Comparison of ENCODE assay signal across 7 cellular contexts in genomic region chr1:162796617-162797289, GRCh38. TPM values are rescaled to one million over a fixed set of nuclear protein-coding genes. Genes with fewer than 3 reads are reported as not detected.
DNase-seq lines count a peak whose midpoint lies in the region; ATAC-seq and TF ChIP-seq lines count a peak whose summit lies in the region.
"Not testable (repeated sequence)": the region's sequence is repeated elsewhere in the genome, so short reads cannot be mapped to it uniquely, and the experiment has no call there.

No MANE protein-coding gene starts in this region.

- in situ Hi-C loops in mammary epithelial cell (cut with MboI; ENCODE audit: low sequenced_read_pairs in 2 of 2), result not testable (repeated sequence)

- peak overlapping the region; percentile 65 for H3K27ac Mint-ChIP-seq in activated CD4-positive, alpha-beta T cell treated with anti-CD3 and anti-CD28 coated beads for 36 hours
- peak overlapping the region; percentile 8 to 23 (median 15) for H3K27ac Mint-ChIP-seq in nephron

- DNase-seq in LNCaP clone FGC (ENCODE audit: low read depth) (peak; percentile 1), amniotic epithelial cell (ENCODE audit: low read depth) (peak; percentile 63), mammary epithelial cell (peak; percentile 3), fibroblast of mammary gland (ENCODE audit: low read depth) (peak; percentile 28)
- not testable (repeated sequence) for DNase-seq in activated CD4-positive, alpha-beta T cell treated with anti-CD3 and anti-CD28 coated beads for 36 hours; left lung

- H3K27me3 Mint-ChIP-seq in activated CD4-positive, alpha-beta T cell treated with anti-CD3 and anti-CD28 coated beads for 36 hours; nephron (ENCODE audit: low read depth): not testable (repeated sequence)

- 53% methylated on average over 4 of the region's 4 CpGs for WGBS in mammary epithelial cell (ENCODE audit: low coverage, missing lambda C conversion rate)

- H3K27me3 ChIP-seq in mammary epithelial cell (ENCODE audit: insufficient read depth, low read length); left lung: not testable (repeated sequence)

- peaks cover 19% of the 10 kb centered on the region for H3K4me1 Mint-ChIP-seq in activated CD4-positive, alpha-beta T cell treated with anti-CD3 and anti-CD28 coated beads for 36 hours
- peaks cover 11% of the 10 kb centered on the region for H3K4me1 Mint-ChIP-seq in nephron

- ATAC-seq in activated CD4-positive, alpha-beta T cell treated with anti-CD3 and anti-CD28 coated beads for 36 hours, result not testable (repeated sequence)
- ATAC-seq in left lung, result peak; percentile 12

- H3K36me3 Mint-ChIP-seq in activated CD4-positive, alpha-beta T cell treated with anti-CD3 and anti-CD28 coated beads for 36 hours (ENCODE audit: low read depth), result peaks cover 47% of the 10 kb centered on the region
- peaks cover 39% of the 10 kb centered on the region for H3K36me3 Mint-ChIP-seq in nephron (ENCODE audit: low read depth)

- TF ChIP-seq CTCF in LNCaP clone FGC (IDR thresholded peaks at IDR 0.05; ENCODE audit: control insufficient read depth, extremely low read depth, insufficient read depth); mammary epithelial cell (conservative IDR thresholded peaks at IDR 0.05 in 1 of 2, IDR thresholded peaks at IDR 0.05 in 1 of 2; ENCODE audit: extremely low read depth in 1 of 2, insufficient read depth in 1 of 2, low read depth in 1 of 2, low read length in 2 of 2); fibroblast of mammary gland (conservative IDR thresholded peaks at IDR 0.05; ENCODE audit: control insufficient read depth, insufficient read depth, low read depth, low read length); left lung (IDR thresholded peaks at IDR 0.05); nephron (IDR thresholded peaks at IDR 0.05; ENCODE audit: unreplicated experiment in 3 of 3): not testable (repeated sequence)

- dilution Hi-C loops in mammary epithelial cell (cut with HindIII; ENCODE audit: low sequenced_read_pairs), result not testable (repeated sequence)

- not testable (repeated sequence) for H2AFZ ChIP-seq in mammary epithelial cell (ENCODE audit: low read depth, low read length)

- H3K27ac ChIP-seq in mammary epithelial cell (ENCODE audit: insufficient read depth, low read depth, low read length); left lung: not testable (repeated sequence)

- H3K4me3 Mint-ChIP-seq in activated CD4-positive, alpha-beta T cell treated with anti-CD3 and anti-CD28 coated beads for 36 hours; nephron: not testable (repeated sequence)

- H3K36me3 ChIP-seq in mammary epithelial cell (ENCODE audit: insufficient read depth, low read length), result peaks cover 11% of the 10 kb centered on the region
- H3K36me3 ChIP-seq in left lung, result peaks cover 0 to 35% of the 10 kb centered on the region in 2 donors

- POLR2A ChIA-PET in activated CD4-positive, alpha-beta T cell treated with anti-CD3 and anti-CD28 coated beads for 36 hours (lab: Charles Lee), result not testable (repeated sequence)

- not testable (repeated sequence) for H3K4me2 ChIP-seq in mammary epithelial cell (ENCODE audit: insufficient read depth, low read depth, low read length)

- not testable (repeated sequence) for H3K4me3 ChIP-seq in LNCaP clone FGC (ENCODE audit: low read depth, low read length); mammary epithelial cell (replicated peaks in 1 of 3; ENCODE audit: insufficient read depth in 1 of 3, low read depth in 2 of 3, low read length in 3 of 3); fibroblast of mammary gland (ENCODE audit: control insufficient read depth, low read depth, low read length); left lung

- not testable (repeated sequence) for BruUV-seq in mammary epithelial cell (replicated peaks; lab: Mats Ljungman, UMichigan)

- H3K79me2 ChIP-seq in mammary epithelial cell (ENCODE audit: insufficient read depth, low read length), result peaks cover 42% of the 10 kb centered on the region

- H3K9me3 Mint-ChIP-seq in activated CD4-positive, alpha-beta T cell treated with anti-CD3 and anti-CD28 coated beads for 36 hours (ENCODE audit: low read depth); nephron: not testable (repeated sequence)

- intact Hi-C loops in activated CD4-positive, alpha-beta T cell treated with anti-CD3 and anti-CD28 coated beads for 36 hours (cut with DNase I, micrococcal nuclease); mammary epithelial cell (cut with micrococcal nuclease); left lung (cut with DNase I): not testable (repeated sequence)

- not testable (repeated sequence) for H3K9me3 ChIP-seq in mammary epithelial cell (replicated peaks; ENCODE audit: insufficient read depth, low read length); left lung

- not testable (repeated sequence) for H3K4me1 ChIP-seq in mammary epithelial cell (ENCODE audit: insufficient read depth, low read length); left lung

- not testable (repeated sequence) for H4K20me1 ChIP-seq in mammary epithelial cell (ENCODE audit: insufficient read depth, low read length)

- H3K9ac ChIP-seq in mammary epithelial cell (ENCODE audit: insufficient read depth, low read length), result not testable (repeated sequence)

- CTCF ChIA-PET in activated CD4-positive, alpha-beta T cell treated with anti-CD3 and anti-CD28 coated beads for 36 hours (lab: Charles Lee); mammary epithelial cell (lab: Charles Lee; ENCODE audit: low non-redundant PET): not testable (repeated sequence)

RNA-seq across cellular contexts. Expression of gene HSD17B7, which starts 6.3 kb away (rescaled TPM):
- total RNA-seq in activated CD4-positive, alpha-beta T cell treated with anti-CD3 and anti-CD28 coated beads for 36 hours, result 10 to 100 TPM; 25.7 to 29.5 TPM
- total RNA-seq in mammary epithelial cell, result 10 to 100 TPM; 17.7 to 29.0 TPM
- polyA plus RNA-seq in mammary epithelial cell, result 43.5 TPM
- polyA minus RNA-seq in mammary epithelial cell, result 78.1 TPM
- total RNA-seq in left lung, result 10 to 100 TPM; 19.7 to 33.7 TPM
